Comparison of ENCODE assay signal across 15 cellular contexts in the genomic region with DNA sequence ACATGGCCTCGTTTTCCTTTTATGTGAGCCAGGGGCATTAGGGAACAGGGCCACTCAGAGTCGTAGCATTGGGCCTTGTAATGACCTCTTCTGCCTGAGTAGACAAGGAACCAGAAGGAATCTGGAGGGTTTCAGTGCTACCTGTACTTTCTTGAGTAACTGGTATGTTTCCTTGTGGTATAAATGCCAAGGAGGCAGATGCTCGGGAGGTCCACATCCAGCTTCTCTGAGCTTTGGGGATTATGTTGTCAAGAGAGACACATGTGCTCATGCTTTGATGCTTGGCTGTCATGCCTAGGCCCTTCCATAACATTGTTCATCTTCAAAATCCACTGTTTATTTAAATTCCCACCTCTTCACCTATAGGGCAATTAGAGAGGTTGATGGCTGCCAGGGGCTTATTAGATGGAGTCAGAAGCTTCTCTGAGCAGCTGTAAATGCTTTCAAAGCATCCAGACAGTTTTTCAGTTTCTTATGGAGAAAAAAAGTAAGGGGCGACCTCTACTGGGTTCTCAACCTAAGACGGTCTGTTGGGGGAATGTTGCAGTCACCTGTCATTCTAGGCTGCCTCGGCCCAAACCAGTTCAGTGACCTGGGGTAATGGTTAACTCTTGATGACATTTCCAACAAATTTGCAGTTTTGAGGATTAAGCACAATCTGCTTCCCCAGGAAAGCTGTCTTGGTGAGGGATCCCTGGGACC. TPM values are rescaled to one million over a fixed set of nuclear protein-coding genes. Genes with fewer than 3 reads are reported as not detected.
DNase-seq lines count a peak whose midpoint lies in the region; ATAC-seq and TF ChIP-seq lines count a peak whose summit lies in the region.
"Had no signal": no experiment of that assay in that cellular context is flagged by ENCODE, and none has a peak within 500 bp of the region (broad histone marks: within the 10 kb centered on the region; RNA-seq: fewer than 3 reads in every experiment).

No MANE protein-coding gene starts in this region.

- H3K4me1 ChIP-seq in endodermal cell (ENCODE audit: control insufficient read depth, insufficient read depth, low read length), result no peaks in the 10 kb centered on the region
- peaks cover 3 to 22% (median 7%) of the 10 kb centered on the region in 4 donors for H3K4me1 ChIP-seq in transverse colon
- H3K4me1 ChIP-seq in effector memory CD4-positive, alpha-beta T cell (ENCODE audit: control insufficient read depth, insufficient read depth, low read length, poor library complexity, severe bottlenecking), result peaks cover 15% of the 10 kb centered on the region

- H3K9me3 ChIP-seq in endodermal cell (ENCODE audit: control insufficient read depth, low read length) (no peaks in the 10 kb centered on the region), transverse colon (no peaks in the 10 kb centered on the region)
- no peaks in the 10 kb centered on the region for H3K9me3 ChIP-seq in effector memory CD4-positive, alpha-beta T cell (ENCODE audit: control insufficient read depth, low read length)
- H3K9me3 ChIP-seq: gastroesophageal sphincter, left lung had no signal

- no peak for ATAC-seq in activated naive CD8-positive, alpha-beta T cell treated with anti-CD3 and anti-CD28 coated beads, Interleukin-2, amount 50 U/mL, for 24 hours
- no peak for ATAC-seq in GM18873 (IDR thresholded peaks at IDR 0.05; ENCODE audit: low FRiP score, unreplicated experiment)
- ATAC-seq: gastroesophageal sphincter, left lung had no signal

- H3K36me3 ChIP-seq in endodermal cell (ENCODE audit: control insufficient read depth, insufficient read depth, low read length), result peaks cover under 1% of the 10 kb centered on the region
- H3K36me3 ChIP-seq in transverse colon, result peaks cover 0 to 15% (median 6%) of the 10 kb centered on the region in 4 donors
- H3K36me3 ChIP-seq in effector memory CD4-positive, alpha-beta T cell (ENCODE audit: control insufficient read depth, insufficient read depth, low read length), result peaks cover 2% of the 10 kb centered on the region

- no peak for DNase-seq in activated naive CD8-positive, alpha-beta T cell treated with anti-CD3 and anti-CD28 coated beads, Interleukin-2, amount 50 U/mL, for 24 hours
- no peak for DNase-seq in activated naive CD8-positive, alpha-beta T cell treated with anti-CD3 and anti-CD28 coated beads for 36 hours
- DNase-seq in NCI-H69 (lab: John Stamatoyannopoulos, UW) (peak; percentile 3), endodermal cell (no peak), transverse colon (peak; percentile 4), ureter (ENCODE audit: low spot score) (no peak)
- no peak for DNase-seq in effector memory CD4-positive, alpha-beta T cell
- DNase-seq: GF-D8; NCI-H1436 treated with DMSO at 0.1 percent for 48 hours; stimulated activated naive CD4-positive, alpha-beta T cell had no signal

- H3K36me3 Mint-ChIP-seq in activated naive CD8-positive, alpha-beta T cell treated with anti-CD3 and anti-CD28 coated beads, Interleukin-2, amount 50 U/mL, for 24 hours (ENCODE audit: low read depth), result peaks cover 15% of the 10 kb centered on the region
- peaks cover 12% of the 10 kb centered on the region for H3K36me3 Mint-ChIP-seq in activated naive CD8-positive, alpha-beta T cell treated with anti-CD3 and anti-CD28 coated beads for 36 hours
- H3K36me3 Mint-ChIP-seq in endodermal cell (ENCODE audit: low read depth), result no peaks in the 10 kb centered on the region

- H3K27me3 ChIP-seq in endodermal cell (ENCODE audit: control insufficient read depth, insufficient read depth, low read length, poor library complexity, severe bottlenecking) (no peaks in the 10 kb centered on the region), transverse colon (no peaks in the 10 kb centered on the region)
- no peaks in the 10 kb centered on the region for H3K27me3 ChIP-seq in effector memory CD4-positive, alpha-beta T cell (replicated peaks; ENCODE audit: control insufficient read depth, insufficient read depth, low read length, poor library complexity, severe bottlenecking)
- H3K27me3 ChIP-seq: dorsolateral prefrontal cortex, gastroesophageal sphincter, left lung had no signal

- no peaks in the 10 kb centered on the region for H3K27me3 Mint-ChIP-seq in activated naive CD8-positive, alpha-beta T cell treated with anti-CD3 and anti-CD28 coated beads, Interleukin-2, amount 50 U/mL, for 24 hours
- no peaks in the 10 kb centered on the region for H3K27me3 Mint-ChIP-seq in activated naive CD8-positive, alpha-beta T cell treated with anti-CD3 and anti-CD28 coated beads for 36 hours
- no peaks in the 10 kb centered on the region for H3K27me3 Mint-ChIP-seq in endodermal cell (ENCODE audit: insufficient read depth)

- no peak overlapping the region for H3K4me3 Mint-ChIP-seq in activated naive CD8-positive, alpha-beta T cell treated with anti-CD3 and anti-CD28 coated beads, Interleukin-2, amount 50 U/mL, for 24 hours
- H3K4me3 Mint-ChIP-seq in activated naive CD8-positive, alpha-beta T cell treated with anti-CD3 and anti-CD28 coated beads for 36 hours, result no peak overlapping the region
- no peak overlapping the region for H3K4me3 Mint-ChIP-seq in endodermal cell
- H3K4me3 Mint-ChIP-seq: T-helper 1 cell treated with Interleukin-12 subunit alpha and Interleukin-12 subunit beta and Interleukin-4 antibody, amounts not matched to agents 30 μg/mL and 1 μg/mL, for 36 hours had no signal

- H3K4me1 Mint-ChIP-seq in activated naive CD8-positive, alpha-beta T cell treated with anti-CD3 and anti-CD28 coated beads, Interleukin-2, amount 50 U/mL, for 24 hours, result peaks cover 37% of the 10 kb centered on the region
- peaks cover 27% of the 10 kb centered on the region for H3K4me1 Mint-ChIP-seq in activated naive CD8-positive, alpha-beta T cell treated with anti-CD3 and anti-CD28 coated beads for 36 hours
- peaks cover 9% of the 10 kb centered on the region for H3K4me1 Mint-ChIP-seq in endodermal cell

- TF ChIP-seq CTCF in endodermal cell (conservative IDR thresholded peaks at IDR 0.05) (peak; percentile 46), transverse colon (IDR thresholded peaks at IDR 0.05) (no peak)

- in situ Hi-C loops in transverse colon (cut with MboI; ENCODE audit: low pct_ligation_motif_present in 1 of 4, low pct_unique_long_range_greater_than_20kb in 1 of 4, low sequenced_read_pairs in 3 of 4), result loop anchor here in 2 of 4 donors (25.0 kb wide), 1 partner anchor 657 kb away; a partner anchor contains a TSS

- H3K27ac Mint-ChIP-seq in activated naive CD8-positive, alpha-beta T cell treated with anti-CD3 and anti-CD28 coated beads, Interleukin-2, amount 50 U/mL, for 24 hours, result peak overlapping the region; percentile 39
- H3K27ac Mint-ChIP-seq in activated naive CD8-positive, alpha-beta T cell treated with anti-CD3 and anti-CD28 coated beads for 36 hours, result no peak overlapping the region
- peak overlapping the region; percentile 26 for H3K27ac Mint-ChIP-seq in endodermal cell
- H3K27ac Mint-ChIP-seq: T-helper 1 cell treated with Interleukin-12 subunit alpha and Interleukin-12 subunit beta and Interleukin-4 antibody, amounts not matched to agents 30 μg/mL and 1 μg/mL, for 36 hours had no signal

- no peak overlapping the region for H3K27ac ChIP-seq in endodermal cell (ENCODE audit: low read depth, low read length)
- no peak overlapping the region for H3K27ac ChIP-seq in transverse colon
- H3K27ac ChIP-seq in effector memory CD4-positive, alpha-beta T cell (ENCODE audit: insufficient read depth, low read length, poor library complexity, severe bottlenecking), result no peak overlapping the region
- H3K27ac ChIP-seq: dorsolateral prefrontal cortex, left lung had no signal

- no peak overlapping the region for H3K4me3 ChIP-seq in endodermal cell (ENCODE audit: low read length)
- no peak overlapping the region for H3K4me3 ChIP-seq in transverse colon
- no peak overlapping the region for H3K4me3 ChIP-seq in effector memory CD4-positive, alpha-beta T cell (ENCODE audit: insufficient read depth, low read depth, low read length, poor library complexity, severe bottlenecking)
- H3K4me3 ChIP-seq: dorsolateral prefrontal cortex, gastroesophageal sphincter, left lung had no signal

- intact Hi-C loops in transverse colon (cut with DNase I; ENCODE audit: low total_unique reads), result no loop called here

- H3K9ac ChIP-seq in endodermal cell (ENCODE audit: extremely low read depth, low read length, poor library complexity, severe bottlenecking), result no peak overlapping the region

- no peaks in the 10 kb centered on the region for H3K9me3 Mint-ChIP-seq in activated naive CD8-positive, alpha-beta T cell treated with anti-CD3 and anti-CD28 coated beads, Interleukin-2, amount 50 U/mL, for 24 hours
- H3K9me3 Mint-ChIP-seq in activated naive CD8-positive, alpha-beta T cell treated with anti-CD3 and anti-CD28 coated beads for 36 hours, result no peaks in the 10 kb centered on the region
- no peaks in the 10 kb centered on the region for H3K9me3 Mint-ChIP-seq in endodermal cell
- H3K9me3 Mint-ChIP-seq: T-helper 1 cell treated with Interleukin-12 subunit alpha and Interleukin-12 subunit beta and Interleukin-4 antibody, amounts not matched to agents 30 μg/mL and 1 μg/mL, for 36 hours had no signal

- TF ChIP-seq POLR2A in transverse colon (IDR thresholded peaks at IDR 0.05), result peak; percentile 23

- 88 to 96% methylated on average over 6 of the region's 6 CpGs for WGBS in endodermal cell (ENCODE audit: insufficient coverage in 1 of 2, insufficient read length in 1 of 2), 2 experiments
- 41 to 71% methylated on average over 3 to 6 of the region's 6 CpGs for WGBS in transverse colon (ENCODE audit: low coverage in 1 of 2), 2 donors

- no peak for TF ChIP-seq EP300 in transverse colon (IDR thresholded peaks at IDR 0.05; ENCODE audit: low read depth)

RNA-seq across cellular contexts. Expression of a gene that starts 26.5 kb away (rescaled TPM):
- 10 to 100 TPM; 32.5 to 39.4 TPM for total RNA-seq in activated naive CD8-positive, alpha-beta T cell treated with anti-CD3 and anti-CD28 coated beads for 36 hours
- total RNA-seq in endodermal cell (1 to 10 TPM; 1.4 to 3.8 TPM), transverse colon (100 to 1,000 TPM; 135 to 358 (median 233) TPM), ureter (259 TPM)
- 2.7 TPM for polyA plus RNA-seq in endodermal cell (2013, experiment 1 of 2)
- 2.6 TPM for polyA plus RNA-seq in endodermal cell (2013, experiment 2 of 2)

Comparison
In these comparisons a context has a peak if more than half of its experiments do, and no peak if none do; other contexts are left out.
1. DNase-seq: peak in NCI-H69 (single experiment) and transverse colon (single experiment); none in activated naive CD8-positive, alpha-beta T cell treated with anti-CD3 and anti-CD28 coated beads, Interleukin-2, amount 50 U/mL, for 24 hours (single experiment), activated naive CD8-positive, alpha-beta T cell treated with anti-CD3 and anti-CD28 coated beads for 36 hours (single experiment), endodermal cell (single experiment), ureter (single experiment) and effector memory CD4-positive, alpha-beta T cell (0 of 3).
2. RNA of a gene that starts 26.5 kb away (total RNA-seq): 259 TPM in ureter (single experiment), 135 to 358 TPM in transverse colon and 32.5 to 39.4 TPM in activated naive CD8-positive, alpha-beta T cell treated with anti-CD3 and anti-CD28 coated beads for 36 hours; 1.4 to 3.8 TPM in endodermal cell; every median in the first group is over 4 times any median in the second.